8 cellular contexts compared by ENCODE assay signal in genomic region chr14:31207287-31207745, GRCh38. TPM values are rescaled to one million over a fixed set of nuclear protein-coding genes. Genes with fewer than 3 reads are reported as not detected.
DNase-seq lines count a peak whose midpoint lies in the region; ATAC-seq and TF ChIP-seq lines count a peak whose summit lies in the region.

No MANE protein-coding gene starts in this region.

- H3K9me3 ChIP-seq in Loucy (ENCODE audit: insufficient read depth, low read depth, low read length) (no peaks in the 10 kb centered on the region), right lobe of liver (no peaks in the 10 kb centered on the region), tibial nerve (no peaks in the 10 kb centered on the region)

- H3K36me3 ChIP-seq in Loucy (ENCODE audit: insufficient read depth, low read length) = no peaks in the 10 kb centered on the region
- H3K36me3 ChIP-seq in right lobe of liver = peaks cover 0 to 12% (median 0%) of the 10 kb centered on the region in 4 donors
- H3K36me3 ChIP-seq in tibial nerve = peaks cover 0 to 19% (median 0%) of the 10 kb centered on the region in 3 donors

- H3K4me3 ChIP-seq in Loucy (ENCODE audit: low read length, poor library complexity, severe bottlenecking) (peak overlapping the region; percentile 91), right lobe of liver (peak overlapping the region; percentile 82 to 90 (median 86)), tibial nerve (peak overlapping the region; percentile 74 to 100 (median 86))

- WGBS in right lobe of liver (ENCODE audit: insufficient coverage, low coverage, low lambda C conversion rate, missing lambda C conversion rate) = no CpG with 5 or more reads among the region's 59 CpGs
- WGBS in tibial nerve, 2 donors = 0% methylated on average over 39 of the region's 59 CpGs; no CpG with 5 or more reads in 1 of the 2 donors

- peaks cover 16% of the 10 kb centered on the region for H3F3A ChIP-seq in Loucy (ENCODE audit: low read depth)

- H3K9ac ChIP-seq in Loucy (ENCODE audit: low read depth, low read length, poor library complexity, severe bottlenecking) = peak overlapping the region; percentile 95

- TF ChIP-seq POLR2A in right lobe of liver (IDR thresholded peaks at IDR 0.05) = no peak
- TF ChIP-seq POLR2A in tibial nerve (IDR thresholded peaks at IDR 0.05) = peak; percentile 30 to 61

- no peaks in the 10 kb centered on the region for H3K27me3 ChIP-seq in Loucy (ENCODE audit: insufficient read depth, low read length, poor library complexity, severe bottlenecking)
- no peaks in the 10 kb centered on the region for H3K27me3 ChIP-seq in right lobe of liver
- no peaks in the 10 kb centered on the region for H3K27me3 ChIP-seq in tibial nerve

- peaks cover 50% of the 10 kb centered on the region for H3K79me2 ChIP-seq in Loucy (ENCODE audit: insufficient read depth, low read length)

- POLR2A ChIA-PET in MCF 10A (lab: Yijun Ruan, JAX) = interaction anchor here (0.6 to 6.6 kb wide), 35 partner anchors 10 to 1266 kb away, joined by 3 to 139 read pairs (median 4); partner anchors contain the start of gene HEATR5A

- H3K9me2 ChIP-seq in Loucy (replicated peaks; ENCODE audit: low read depth, low read length) = no peaks in the 10 kb centered on the region

- H3K4me2 ChIP-seq in Loucy (ENCODE audit: low read depth, low read length, poor library complexity, severe bottlenecking) = peak overlapping the region; percentile 94

- H3K27ac ChIP-seq in right lobe of liver (peak overlapping the region; percentile 99 to 100 (median 99)), tibial nerve (peak overlapping the region; percentile 87 to 99 (median 98))

- ATAC-seq in GM21529 (IDR thresholded peaks at IDR 0.05; ENCODE audit: unreplicated experiment) (peak; percentile 31), right lobe of liver (no peak), GM18868 (IDR thresholded peaks at IDR 0.05; ENCODE audit: unreplicated experiment) (no peak)

- DNase-seq in DMS114 treated with DMSO at 0.1 percent for 48 hours (lab: John Stamatoyannopoulos, UW; ENCODE audit: unreplicated experiment) (peak; percentile 34), MCF 10A (ENCODE audit: unreplicated experiment) (peak; percentile 89), right lobe of liver (no peak), tibial nerve (ENCODE audit: low spot score in 2 of 2) (peak; percentile 80 to 88), GM10266 (ENCODE audit: extremely low spot score) (no peak)

- no peaks in the 10 kb centered on the region for H3K9me3 Mint-ChIP-seq in MCF 10A (ENCODE audit: unreplicated experiment)

- H3K27ac Mint-ChIP-seq in MCF 10A (ENCODE audit: low read depth, unreplicated experiment) = peak overlapping the region; percentile 95

- H4K20me1 ChIP-seq in Loucy (ENCODE audit: insufficient read depth, low read length, poor library complexity, severe bottlenecking) = peaks cover 42% of the 10 kb centered on the region

- H3K27me3 Mint-ChIP-seq in MCF 10A (ENCODE audit: insufficient read depth, unreplicated experiment) = no peaks in the 10 kb centered on the region

- H2AFZ ChIP-seq in Loucy (ENCODE audit: low read length) = peak overlapping the region; percentile 94

- H3K4me1 Mint-ChIP-seq in MCF 10A (ENCODE audit: insufficient read depth, unreplicated experiment) = peaks cover 6% of the 10 kb centered on the region

- TF ChIP-seq EP300 in tibial nerve (IDR thresholded peaks at IDR 0.05) = peak in 1 of 2 donors; percentile 50

- peak overlapping the region; percentile 89 for H3K4me3 Mint-ChIP-seq in MCF 10A (ENCODE audit: unreplicated experiment)

- peaks cover 35% of the 10 kb centered on the region for H3K36me3 Mint-ChIP-seq in MCF 10A (ENCODE audit: insufficient read depth, unreplicated experiment)

- TF ChIP-seq CTCF in Loucy (conservative IDR thresholded peaks at IDR 0.05; ENCODE audit: low read length) (no peak), MCF 10A (IDR thresholded peaks at IDR 0.05; ENCODE audit: unreplicated experiment) (no peak), right lobe of liver (IDR thresholded peaks at IDR 0.05) (no peak), tibial nerve (IDR thresholded peaks at IDR 0.05) (no peak), GM10266 (IDR thresholded peaks at IDR 0.05; ENCODE audit: control insufficient read depth, insufficient read depth, low read depth, missing control alignments) (no peak)

- intact Hi-C loops in MCF 10A (cut with micrococcal nuclease) (loop anchor here (2.0 to 5.0 kb wide), 4 partner anchors 55 to 241 kb away; partner anchors contain the start of gene HEATR5A), right lobe of liver (cut with DNase I) (no loop called here)

- no TSS peak for BruUV-seq in MCF 10A (replicated peaks; lab: Mats Ljungman, UMichigan)

- CTCF ChIA-PET in MCF 10A (lab: Yijun Ruan, JAX) = interaction anchor here (0.6 to 3.3 kb wide), 21 partner anchors 8 to 578 kb away, joined by 3 to 29 read pairs (median 4); partner anchors contain the start of gene STRN3

- H3K4me1 ChIP-seq in Loucy (ENCODE audit: insufficient read depth, low read length, poor library complexity, severe bottlenecking) (peaks cover 25% of the 10 kb centered on the region), right lobe of liver (peaks cover 0 to 14% (median 4%) of the 10 kb centered on the region in 4 donors), tibial nerve (peaks cover 0 to 36% (median 16%) of the 10 kb centered on the region in 4 donors)

RNA-seq across cellular contexts. Expression of gene HECTD1, which starts 0.3 kb away (rescaled TPM):
- 122 and 139 TPM in 2 replicates for total RNA-seq in MCF 10A (2022)
- total RNA-seq in right lobe of liver = 100 to 1,000 TPM in 5 of 6 experiments, 10 to 100 TPM in 1; 77.2 to 167 (median 119) TPM
- total RNA-seq in tibial nerve = 100 to 1,000 TPM; 183 to 225 (median 207) TPM

Comparison
In these comparisons a context has a peak if more than half of its experiments do, and no peak if none do; other contexts are left out.
1. DNase-seq: peak in DMS114 treated with DMSO at 0.1 percent for 48 hours (single experiment), MCF 10A (single experiment) and tibial nerve (2 of 2); none in right lobe of liver (0 of 3) and GM10266 (single experiment).
2. Peak in every context shown above with its lines, with median percentiles within 50 percentile points of each other: H3K4me3 ChIP-seq.